In the genomic region with DNA sequence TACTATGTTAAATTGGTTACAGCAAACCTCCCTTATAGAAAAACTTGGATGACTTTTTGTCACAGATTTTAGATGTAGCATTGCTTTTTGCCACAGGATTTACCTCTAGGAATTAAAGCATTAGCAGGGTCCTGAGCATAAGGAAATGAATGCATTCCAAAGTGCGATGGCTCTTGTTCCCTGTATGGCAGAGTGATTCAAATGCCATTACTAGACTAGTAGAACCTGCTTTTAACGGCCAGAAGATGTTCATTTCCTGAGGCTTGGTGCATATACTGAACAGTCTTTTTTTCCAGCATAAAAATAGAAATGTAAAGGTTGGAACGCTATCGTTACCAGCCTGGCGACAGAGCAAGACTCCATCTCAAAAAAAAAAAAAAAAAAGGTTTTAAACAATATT, we compare ENCODE assay signal across 19 cellular contexts. TPM values are rescaled to one million over a fixed set of nuclear protein-coding genes. Genes with fewer than 3 reads are reported as not detected.
DNase-seq lines count a peak whose midpoint lies in the region; TF ChIP-seq lines count a peak whose summit lies in the region.
"Had no signal": no experiment of that assay in that cellular context is flagged by ENCODE, and none has a peak within 500 bp of the region (broad histone marks: within the 10 kb centered on the region; RNA-seq: fewer than 3 reads in every experiment).

No MANE protein-coding gene starts in this region.

- H4K8ac ChIP-seq in mesendoderm (ENCODE audit: low read depth, low read length): no peak overlapping the region

- H3K23ac ChIP-seq in mesendoderm (ENCODE audit: low read length): no peak overlapping the region

- peak overlapping the region; percentile 56 for H3K27ac Mint-ChIP-seq in type B pancreatic cell
- no peak overlapping the region for H3K27ac Mint-ChIP-seq in T-helper 2 cell treated with Interferon-gamma antibody and Interleukin-4, amounts not matched to agents 5 μg/mL and 100 μg/mL, for 36 hours
- H3K27ac Mint-ChIP-seq: CD14-positive monocyte; CD4-positive, alpha-beta memory T cell had no signal

- H2BK15ac ChIP-seq in mesendoderm (replicated peaks; ENCODE audit: low read depth): no peak overlapping the region

- H3K18ac ChIP-seq in mesendoderm (ENCODE audit: low read length): no peak overlapping the region

- H3K4me2 ChIP-seq in mesendoderm (ENCODE audit: low read length): no peak overlapping the region
- H3K4me2 ChIP-seq: A549, BLaER1 had no signal

- H3K56ac ChIP-seq in mesendoderm (ENCODE audit: low read length): no peak overlapping the region

- H3K4me3 ChIP-seq in mesendoderm (ENCODE audit: low read length): no peak overlapping the region
- H3K4me3 ChIP-seq: A549, BLaER1, GM23248, HAP-1 had no signal

- no peak overlapping the region for H3K4ac ChIP-seq in mesendoderm (ENCODE audit: low read depth, low read length)

- H3K27ac ChIP-seq in VCaP (peak overlapping the region; percentile 67), mesendoderm (ENCODE audit: low read depth, low read length) (no peak overlapping the region)
- H3K27ac ChIP-seq: 22Rv1, A549, BLaER1, GM23248 had no signal

- DNase-seq in SIG-M5 treated with dmso at 0.1 percent for 504 hours (lab: John Stamatoyannopoulos, UW; ENCODE audit: unreplicated experiment) (peak; percentile 5), SIG-M5 (lab: John Stamatoyannopoulos, UW) (no peak), left kidney (ENCODE audit: low read depth, low spot score) (peak; percentile 58), type B pancreatic cell (ENCODE audit: extremely low spot score, unreplicated experiment) (no peak), DMS79 treated with DMSO at 0.1 percent for 48 hours (lab: John Stamatoyannopoulos, UW) (no peak), mesendoderm (no peak)
- no peak for DNase-seq in T-helper 2 cell treated with Interferon-gamma antibody and Interleukin-4, amounts not matched to agents 5 μg/mL and 100 μg/mL, for 36 hours (ENCODE audit: low spot score)
- DNase-seq: AML-193; Calu3; CD4-positive, alpha-beta memory T cell; DND-41; GM23248; IMR-90 had no signal

- no peaks in the 10 kb centered on the region for H3K79me1 ChIP-seq in mesendoderm (ENCODE audit: low read length)

- H3K4me3 Mint-ChIP-seq in type B pancreatic cell: peak overlapping the region; percentile 52
- no peak overlapping the region for H3K4me3 Mint-ChIP-seq in T-helper 2 cell treated with Interferon-gamma antibody and Interleukin-4, amounts not matched to agents 5 μg/mL and 100 μg/mL, for 36 hours
- H3K4me3 Mint-ChIP-seq: CD14-positive monocyte; CD4-positive, alpha-beta memory T cell had no signal

- no peak overlapping the region for H2AK5ac ChIP-seq in mesendoderm (ENCODE audit: low read length)

- H2BK5ac ChIP-seq in mesendoderm (ENCODE audit: low read length): no peak overlapping the region

- no peaks in the 10 kb centered on the region for H3K4me1 Mint-ChIP-seq in type B pancreatic cell (ENCODE audit: unreplicated experiment)
- no peaks in the 10 kb centered on the region for H3K4me1 Mint-ChIP-seq in T-helper 2 cell treated with Interferon-gamma antibody and Interleukin-4, amounts not matched to agents 5 μg/mL and 100 μg/mL, for 36 hours (ENCODE audit: low read depth)
- H3K4me1 Mint-ChIP-seq: CD14-positive monocyte; CD4-positive, alpha-beta memory T cell had no signal

- H3K79me2 ChIP-seq in mesendoderm (ENCODE audit: control insufficient read depth, insufficient read depth, low read length): no peaks in the 10 kb centered on the region

- H3K36me3 Mint-ChIP-seq in type B pancreatic cell: no peaks in the 10 kb centered on the region
- H3K36me3 Mint-ChIP-seq in T-helper 2 cell treated with Interferon-gamma antibody and Interleukin-4, amounts not matched to agents 5 μg/mL and 100 μg/mL, for 36 hours (ENCODE audit: low read depth): no peaks in the 10 kb centered on the region
- H3K36me3 Mint-ChIP-seq: CD14-positive monocyte; CD4-positive, alpha-beta memory T cell had no signal

- WGBS in mesendoderm (ENCODE audit: extremely low coverage, insufficient coverage, low lambda C conversion rate): no CpG with 5 or more reads among the region's 5 CpGs

- no peaks in the 10 kb centered on the region for H3K27me3 ChIP-seq in mesendoderm (ENCODE audit: insufficient read depth, low read length, poor library complexity)
- H3K27me3 ChIP-seq: BLaER1 had no signal

- TF ChIP-seq CTCF in VCaP (conservative IDR thresholded peaks at IDR 0.05): no peak
- no peak for TF ChIP-seq CTCF in type B pancreatic cell (conservative IDR thresholded peaks at IDR 0.05)

- H3K27me3 Mint-ChIP-seq in type B pancreatic cell: no peaks in the 10 kb centered on the region
- H3K27me3 Mint-ChIP-seq in T-helper 2 cell treated with Interferon-gamma antibody and Interleukin-4, amounts not matched to agents 5 μg/mL and 100 μg/mL, for 36 hours (ENCODE audit: low read depth): no peaks in the 10 kb centered on the region
- H3K27me3 Mint-ChIP-seq: CD4-positive, alpha-beta memory T cell had no signal

- no peak overlapping the region for H3K9ac ChIP-seq in mesendoderm (ENCODE audit: low read length)
- H3K9ac ChIP-seq: BLaER1, GM23248 had no signal

- no peaks in the 10 kb centered on the region for H3K36me3 ChIP-seq in mesendoderm (ENCODE audit: control insufficient read depth, insufficient read depth, low read length)
- H3K36me3 ChIP-seq: BLaER1, HAP-1 had no signal

- H4K5ac ChIP-seq in mesendoderm (ENCODE audit: low read length): no peak overlapping the region

- H2BK120ac ChIP-seq in mesendoderm (ENCODE audit: low read depth, low read length): no peak overlapping the region

- H3K4me1 ChIP-seq in mesendoderm (ENCODE audit: control insufficient read depth, low read depth, low read length): no peaks in the 10 kb centered on the region
- H3K4me1 ChIP-seq: A549, BLaER1, HAP-1 had no signal

- no peaks in the 10 kb centered on the region for H3K9me3 Mint-ChIP-seq in type B pancreatic cell
- no peaks in the 10 kb centered on the region for H3K9me3 Mint-ChIP-seq in T-helper 2 cell treated with Interferon-gamma antibody and Interleukin-4, amounts not matched to agents 5 μg/mL and 100 μg/mL, for 36 hours

RNA-seq across cellular contexts. Expression of a gene that starts 59.4 kb away (rescaled TPM):
- total RNA-seq in type B pancreatic cell (ENCODE audit: low replicate concordance): 62.0 and 99.3 TPM in 2 replicates
- polyA plus RNA-seq in mesendoderm (2013, experiment 1 of 2): 3.4 TPM
- polyA plus RNA-seq in mesendoderm (2013, experiment 2 of 2): 2.8 TPM
- polyA plus RNA-seq: CD4-positive, alpha-beta memory T cell had no signal

Comparison
In these comparisons a context has a peak if more than half of its experiments do, and no peak if none do; other contexts are left out.
1. DNase-seq: peak in SIG-M5 treated with dmso at 0.1 percent for 504 hours (single experiment) and left kidney (single experiment); none in SIG-M5 (single experiment), type B pancreatic cell (single experiment), T-helper 2 cell treated with Interferon-gamma antibody and Interleukin-4, amounts not matched to agents 5 μg/mL and 100 μg/mL, for 36 hours (single experiment), DMS79 treated with DMSO at 0.1 percent for 48 hours (single experiment) and mesendoderm (single experiment).